1 cellular context compared by ENCODE assay signal in the genomic region with DNA sequence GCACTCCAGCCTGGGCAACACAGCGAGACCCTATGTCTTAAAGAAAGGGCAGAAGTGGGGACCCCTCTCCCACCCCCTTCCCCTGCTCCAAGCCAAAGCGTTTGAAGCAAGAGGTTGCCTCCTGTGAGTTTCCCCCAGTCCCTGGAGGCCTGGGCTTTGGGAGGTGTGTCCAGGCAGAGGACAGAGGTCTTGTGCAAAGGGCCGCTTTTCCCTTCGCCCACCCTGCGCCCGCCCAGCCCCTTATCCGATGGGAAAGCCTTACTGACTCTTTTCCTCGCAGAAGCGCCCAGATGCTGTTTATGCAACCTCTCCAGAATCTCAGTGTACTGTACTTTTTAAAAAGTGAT.
TF ChIP-seq lines count a peak whose summit lies in the region.

No MANE protein-coding gene starts in this region.

TF ChIP-seq in GM23338, 12 proteins besides CTCF, POLR2A, EP300 and RAD21:
- TF ChIP-seq, protein P1, sequence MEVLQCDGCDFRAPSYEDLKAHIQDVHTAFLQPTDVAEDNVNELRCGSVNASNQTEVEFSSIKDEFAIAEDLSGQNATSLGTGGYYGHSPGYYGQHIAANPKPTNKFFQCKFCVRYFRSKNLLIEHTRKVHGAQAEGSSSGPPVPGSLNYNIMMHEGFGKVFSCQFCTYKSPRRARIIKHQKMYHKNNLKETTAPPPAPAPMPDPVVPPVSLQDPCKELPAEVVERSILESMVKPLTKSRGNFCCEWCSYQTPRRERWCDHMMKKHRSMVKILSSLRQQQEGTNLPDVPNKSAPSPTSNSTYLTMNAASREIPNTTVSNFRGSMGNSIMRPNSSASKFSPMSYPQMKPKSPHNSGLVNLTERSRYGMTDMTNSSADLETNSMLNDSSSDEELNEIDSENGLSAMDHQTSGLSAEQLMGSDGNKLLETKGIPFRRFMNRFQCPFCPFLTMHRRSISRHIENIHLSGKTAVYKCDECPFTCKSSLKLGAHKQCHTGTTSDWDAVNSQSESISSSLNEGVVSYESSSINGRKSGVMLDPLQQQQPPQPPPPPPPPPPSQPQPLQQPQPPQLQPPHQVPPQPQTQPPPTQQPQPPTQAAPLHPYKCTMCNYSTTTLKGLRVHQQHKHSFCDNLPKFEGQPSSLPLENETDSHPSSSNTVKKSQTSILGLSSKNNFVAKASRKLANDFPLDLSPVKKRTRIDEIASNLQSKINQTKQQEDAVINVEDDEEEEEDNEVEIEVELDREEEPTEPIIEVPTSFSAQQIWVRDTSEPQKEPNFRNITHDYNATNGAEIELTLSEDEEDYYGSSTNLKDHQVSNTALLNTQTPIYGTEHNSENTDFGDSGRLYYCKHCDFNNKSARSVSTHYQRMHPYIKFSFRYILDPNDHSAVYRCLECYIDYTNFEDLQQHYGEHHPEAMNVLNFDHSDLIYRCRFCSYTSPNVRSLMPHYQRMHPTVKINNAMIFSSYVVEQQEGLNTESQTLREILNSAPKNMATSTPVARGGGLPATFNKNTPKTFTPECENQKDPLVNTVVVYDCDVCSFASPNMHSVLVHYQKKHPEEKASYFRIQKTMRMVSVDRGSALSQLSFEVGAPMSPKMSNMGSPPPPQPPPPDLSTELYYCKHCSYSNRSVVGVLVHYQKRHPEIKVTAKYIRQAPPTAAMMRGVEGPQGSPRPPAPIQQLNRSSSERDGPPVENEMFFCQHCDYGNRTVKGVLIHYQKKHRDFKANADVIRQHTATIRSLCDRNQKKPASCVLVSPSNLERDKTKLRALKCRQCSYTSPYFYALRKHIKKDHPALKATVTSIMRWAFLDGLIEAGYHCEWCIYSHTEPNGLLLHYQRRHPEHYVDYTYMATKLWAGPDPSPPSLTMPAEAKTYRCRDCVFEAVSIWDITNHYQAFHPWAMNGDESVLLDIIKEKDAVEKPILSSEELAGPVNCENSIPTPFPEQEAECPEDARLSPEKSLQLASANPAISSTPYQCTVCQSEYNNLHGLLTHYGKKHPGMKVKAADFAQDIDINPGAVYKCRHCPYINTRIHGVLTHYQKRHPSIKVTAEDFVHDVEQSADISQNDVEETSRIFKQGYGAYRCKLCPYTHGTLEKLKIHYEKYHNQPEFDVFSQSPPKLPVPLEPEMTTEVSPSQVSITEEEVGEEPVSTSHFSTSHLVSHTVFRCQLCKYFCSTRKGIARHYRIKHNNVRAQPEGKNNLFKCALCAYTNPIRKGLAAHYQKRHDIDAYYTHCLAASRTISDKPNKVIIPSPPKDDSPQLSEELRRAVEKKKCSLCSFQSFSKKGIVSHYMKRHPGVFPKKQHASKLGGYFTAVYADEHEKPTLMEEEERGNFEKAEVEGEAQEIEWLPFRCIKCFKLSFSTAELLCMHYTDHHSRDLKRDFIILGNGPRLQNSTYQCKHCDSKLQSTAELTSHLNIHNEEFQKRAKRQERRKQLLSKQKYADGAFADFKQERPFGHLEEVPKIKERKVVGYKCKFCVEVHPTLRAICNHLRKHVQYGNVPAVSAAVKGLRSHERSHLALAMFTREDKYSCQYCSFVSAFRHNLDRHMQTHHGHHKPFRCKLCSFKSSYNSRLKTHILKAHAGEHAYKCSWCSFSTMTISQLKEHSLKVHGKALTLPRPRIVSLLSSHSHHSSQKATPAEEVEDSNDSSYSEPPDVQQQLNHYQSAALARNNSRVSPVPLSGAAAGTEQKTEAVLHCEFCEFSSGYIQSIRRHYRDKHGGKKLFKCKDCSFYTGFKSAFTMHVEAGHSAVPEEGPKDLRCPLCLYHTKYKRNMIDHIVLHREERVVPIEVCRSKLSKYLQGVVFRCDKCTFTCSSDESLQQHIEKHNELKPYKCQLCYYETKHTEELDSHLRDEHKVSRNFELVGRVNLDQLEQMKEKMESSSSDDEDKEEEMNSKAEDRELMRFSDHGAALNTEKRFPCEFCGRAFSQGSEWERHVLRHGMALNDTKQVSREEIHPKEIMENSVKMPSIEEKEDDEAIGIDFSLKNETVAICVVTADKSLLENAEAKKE (CRISPR knock-in tag; IDR thresholded peaks at IDR 0.05): no peak
- TF ChIP-seq EZH2phosphoT487 (IDR thresholded peaks at IDR 0.05; ENCODE audit: unreplicated experiment) (no peak), POLR2AphosphoS5 (IDR thresholded peaks at IDR 0.05; ENCODE audit: low read depth) (no peak), EZH2 (IDR thresholded peaks at IDR 0.05; ENCODE audit: low read depth, unreplicated experiment) (no peak), JUNB (IDR thresholded peaks at IDR 0.05; ENCODE audit: unreplicated experiment) (no peak), NANOG (IDR thresholded peaks at IDR 0.05; ENCODE audit: borderline replicate concordance) (no peak), ZNF331 (CRISPR knock-in tag; IDR thresholded peaks at IDR 0.05; ENCODE audit: low read depth) (no peak), ZNF114 (CRISPR knock-in tag; IDR thresholded peaks at IDR 0.05) (no peak), STAT1 (IDR thresholded peaks at IDR 0.05; ENCODE audit: unreplicated experiment) (no peak)
- TF ChIP-seq, protein P2, sequence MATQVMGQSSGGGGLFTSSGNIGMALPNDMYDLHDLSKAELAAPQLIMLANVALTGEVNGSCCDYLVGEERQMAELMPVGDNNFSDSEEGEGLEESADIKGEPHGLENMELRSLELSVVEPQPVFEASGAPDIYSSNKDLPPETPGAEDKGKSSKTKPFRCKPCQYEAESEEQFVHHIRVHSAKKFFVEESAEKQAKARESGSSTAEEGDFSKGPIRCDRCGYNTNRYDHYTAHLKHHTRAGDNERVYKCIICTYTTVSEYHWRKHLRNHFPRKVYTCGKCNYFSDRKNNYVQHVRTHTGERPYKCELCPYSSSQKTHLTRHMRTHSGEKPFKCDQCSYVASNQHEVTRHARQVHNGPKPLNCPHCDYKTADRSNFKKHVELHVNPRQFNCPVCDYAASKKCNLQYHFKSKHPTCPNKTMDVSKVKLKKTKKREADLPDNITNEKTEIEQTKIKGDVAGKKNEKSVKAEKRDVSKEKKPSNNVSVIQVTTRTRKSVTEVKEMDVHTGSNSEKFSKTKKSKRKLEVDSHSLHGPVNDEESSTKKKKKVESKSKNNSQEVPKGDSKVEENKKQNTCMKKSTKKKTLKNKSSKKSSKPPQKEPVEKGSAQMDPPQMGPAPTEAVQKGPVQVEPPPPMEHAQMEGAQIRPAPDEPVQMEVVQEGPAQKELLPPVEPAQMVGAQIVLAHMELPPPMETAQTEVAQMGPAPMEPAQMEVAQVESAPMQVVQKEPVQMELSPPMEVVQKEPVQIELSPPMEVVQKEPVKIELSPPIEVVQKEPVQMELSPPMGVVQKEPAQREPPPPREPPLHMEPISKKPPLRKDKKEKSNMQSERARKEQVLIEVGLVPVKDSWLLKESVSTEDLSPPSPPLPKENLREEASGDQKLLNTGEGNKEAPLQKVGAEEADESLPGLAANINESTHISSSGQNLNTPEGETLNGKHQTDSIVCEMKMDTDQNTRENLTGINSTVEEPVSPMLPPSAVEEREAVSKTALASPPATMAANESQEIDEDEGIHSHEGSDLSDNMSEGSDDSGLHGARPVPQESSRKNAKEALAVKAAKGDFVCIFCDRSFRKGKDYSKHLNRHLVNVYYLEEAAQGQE (IDR thresholded peaks at IDR 0.05; ENCODE audit: unreplicated experiment): no peak
TF ChIP-seq in GM23338: peak in this region for 0.
